In genomic region chr13:46149272-46150133, GRCh38 we compare ENCODE assay signal across 1 cellular context.
TF ChIP-seq lines count a peak whose summit lies in the region.

No MANE protein-coding gene starts in this region.

TF ChIP-seq in GM23338, 12 proteins besides CTCF, POLR2A, EP300 and RAD21 (continued from another document):
- TF ChIP-seq ZNF462 (CRISPR knock-in tag; IDR thresholded peaks at IDR 0.05) = no peak
- TF ChIP-seq ZNF331 (CRISPR knock-in tag; IDR thresholded peaks at IDR 0.05; ENCODE audit: low read depth) = no peak
- no peak for TF ChIP-seq REST (IDR thresholded peaks at IDR 0.05; ENCODE audit: unreplicated experiment)
- no peak for TF ChIP-seq JUNB (IDR thresholded peaks at IDR 0.05; ENCODE audit: unreplicated experiment)
- no peak for TF ChIP-seq NANOG (IDR thresholded peaks at IDR 0.05; ENCODE audit: borderline replicate concordance)
